Comparison of ENCODE assay signal across 9 cellular contexts in the genomic region with DNA sequence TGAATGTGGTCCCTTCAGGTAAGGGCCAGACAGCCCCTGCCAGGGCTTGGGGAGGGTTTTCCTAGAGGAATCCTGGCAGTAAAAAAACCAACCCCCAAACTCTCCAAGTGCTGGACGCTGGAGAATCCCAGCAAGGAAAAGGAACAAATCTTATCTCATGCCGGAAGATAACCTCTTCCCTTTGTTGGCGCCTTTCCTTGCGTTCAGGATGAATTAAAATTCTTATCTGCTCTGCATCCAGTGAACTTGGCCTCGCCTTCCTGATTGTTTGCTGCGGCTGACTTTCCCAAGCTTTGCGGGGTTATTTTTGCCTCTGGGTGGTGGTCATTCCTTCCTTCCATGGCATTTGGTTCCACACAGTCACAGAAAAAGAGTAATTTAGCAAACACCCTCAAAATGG.
A peak's percentile ranks its signal among the peaks of the same experiment; 100 is the strongest.
DNase-seq lines count a peak whose midpoint lies in the region; ATAC-seq and TF ChIP-seq lines count a peak whose summit lies in the region.
"Had no signal": no experiment of that assay in that cellular context is flagged by ENCODE, and none has a peak within 500 bp of the region (broad histone marks: within the 10 kb centered on the region; RNA-seq: fewer than 3 reads in every experiment).

No MANE protein-coding gene starts in this region.

- no peak overlapping the region for H3K27ac ChIP-seq in HUES6 (ENCODE audit: low read depth, low read length)
- no peak overlapping the region for H3K27ac ChIP-seq in iPS-20b (ENCODE audit: low read length)

- DNase-seq in astrocyte of the spinal cord (ENCODE audit: low read depth, low spot score) (no peak), DMS79 (lab: John Stamatoyannopoulos, UW) (no peak), hippocampal formation (lab: John Stamatoyannopoulos, UW) (no peak), NCI-H345 treated with DMSO at 0.1 percent for 48 hours (lab: John Stamatoyannopoulos, UW; ENCODE audit: unreplicated experiment) (no peak)

- H3K36me3 ChIP-seq in HUES6 (ENCODE audit: control insufficient read depth, insufficient read depth, low read length) (no peaks in the 10 kb centered on the region), iPS-20b (ENCODE audit: insufficient read depth, low read depth, low read length) (no peaks in the 10 kb centered on the region), skeletal muscle satellite cell (ENCODE audit: insufficient read depth, low read length) (no peaks in the 10 kb centered on the region)
- H3K36me3 ChIP-seq: adrenal gland had no signal

- in situ Hi-C loops in astrocyte of the spinal cord (cut with HindIII; ENCODE audit: low sequenced_read_pairs), result no loop called here

- H3K4me3 ChIP-seq in HUES6 (ENCODE audit: low read depth, low read length), result peak overlapping the region; percentile 61
- peak overlapping the region; percentile 59 for H3K4me3 ChIP-seq in astrocyte of the spinal cord (ENCODE audit: low read depth, low read length)
- peak overlapping the region; percentile 70 for H3K4me3 ChIP-seq in iPS-20b (ENCODE audit: low read length)
- peak overlapping the region; percentile 76 for H3K4me3 ChIP-seq in skeletal muscle satellite cell (ENCODE audit: low read length)

- H3K27me3 ChIP-seq in HUES6 (ENCODE audit: control insufficient read depth, insufficient read depth, low read length), result peaks cover 31% of the 10 kb centered on the region
- H3K27me3 ChIP-seq in iPS-20b (ENCODE audit: insufficient read depth, low read length), result peaks cover 43% of the 10 kb centered on the region
- no peaks in the 10 kb centered on the region for H3K27me3 ChIP-seq in skeletal muscle satellite cell (ENCODE audit: control insufficient read depth, insufficient read depth, low read length)
- H3K27me3 ChIP-seq: adrenal gland had no signal

- no peak for TF ChIP-seq CTCF in astrocyte of the spinal cord (IDR thresholded peaks at IDR 0.05; ENCODE audit: low read depth, low read length)

- H3K4me1 ChIP-seq in HUES6 (ENCODE audit: control insufficient read depth, insufficient read depth, low read length) (peaks cover 30% of the 10 kb centered on the region), iPS-20b (ENCODE audit: insufficient read depth, low read length) (peaks cover 20% of the 10 kb centered on the region), skeletal muscle satellite cell (ENCODE audit: control insufficient read depth, insufficient read depth, low read length) (peaks cover 30% of the 10 kb centered on the region)

- ATAC-seq in HG02973 (IDR thresholded peaks at IDR 0.05; ENCODE audit: unreplicated experiment), result no peak

- H3K4me2 ChIP-seq in skeletal muscle satellite cell (ENCODE audit: low read length), result peak overlapping the region; percentile 93

- peak overlapping the region; percentile 59 for H3K9ac ChIP-seq in HUES6 (ENCODE audit: low read length)
- peak overlapping the region; percentile 76; the same call in 1 of the 2 replicates for H3K9ac ChIP-seq in iPS-20b (ENCODE audit: low read depth, low read length)
- peak overlapping the region; percentile 93 for H3K9ac ChIP-seq in skeletal muscle satellite cell (ENCODE audit: low read depth, low read length)

- H3K9me3 ChIP-seq in HUES6 (ENCODE audit: control insufficient read depth, insufficient read depth, low read depth, low read length), result peaks cover 15% of the 10 kb centered on the region
- H3K9me3 ChIP-seq in iPS-20b (ENCODE audit: insufficient read depth, low read depth, low read length), result peaks cover 7% of the 10 kb centered on the region; the same call in 1 of the 2 replicates
- peaks cover 7% of the 10 kb centered on the region for H3K9me3 ChIP-seq in skeletal muscle satellite cell (replicated peaks; ENCODE audit: low read length)
